18 cellular contexts compared by ENCODE assay signal in the genomic region with DNA sequence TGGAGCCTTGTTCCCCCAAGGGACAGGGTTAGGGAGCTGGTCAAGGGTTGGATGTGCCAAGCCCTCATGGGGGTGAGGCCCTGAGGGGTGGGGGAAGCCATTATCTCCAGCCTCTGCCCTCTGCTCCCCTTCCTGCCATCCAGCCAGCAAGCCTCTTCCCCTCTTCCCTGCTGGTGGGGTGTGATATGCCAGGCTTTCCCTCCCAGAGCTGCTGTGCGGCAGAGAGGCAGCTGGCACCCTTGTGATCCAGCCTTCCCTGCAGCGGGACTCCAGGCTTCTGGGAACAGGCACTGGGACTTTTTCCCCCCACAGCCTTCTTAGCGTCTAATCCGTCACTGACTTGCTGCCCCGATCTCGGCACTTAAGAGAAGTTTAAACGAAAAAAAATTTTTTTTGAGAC. TPM values are rescaled to one million over a fixed set of nuclear protein-coding genes. Genes with fewer than 3 reads are reported as not detected.
"Had no signal": no experiment of that assay in that cellular context is flagged by ENCODE, and none has a peak within 500 bp of the region (broad histone marks: within the 10 kb centered on the region; RNA-seq: fewer than 3 reads in every experiment).

No MANE protein-coding gene starts in this region.

- H3K27me3 Mint-ChIP-seq: activated CD4-positive, alpha-beta memory T cell treated with anti-CD3 and anti-CD28 coated beads for 36 hours; activated CD4-positive, alpha-beta T cell treated with anti-CD3 and anti-CD28 coated beads for 36 hours; activated CD8-positive, alpha-beta memory T cell treated with anti-CD3 and anti-CD28 coated beads, Interleukin-2, amount 10 ng/mL, durations not matched to agents 7 days and 5 days; activated naive CD4-positive, alpha-beta T cell treated with anti-CD3 and anti-CD28 coated beads, Interleukin-2, amount 10 ng/mL, durations not matched to agents 7 days and 5 days; naive thymus-derived CD8-positive, alpha-beta T cell; stimulated activated memory B cell treated with anti-CD40 and anti-IgM and Interleukin-4, amounts not matched to agents 10 μg/mL and 1 μg/mL and 100 μg/mL, for 72 hours had no signal

- H3K27ac Mint-ChIP-seq: activated CD4-positive, alpha-beta memory T cell treated with anti-CD3 and anti-CD28 coated beads for 36 hours; activated CD4-positive, alpha-beta T cell treated with anti-CD3 and anti-CD28 coated beads for 36 hours; activated CD8-positive, alpha-beta memory T cell treated with anti-CD3 and anti-CD28 coated beads, Interleukin-2, amount 10 ng/mL, durations not matched to agents 7 days and 5 days; activated naive CD4-positive, alpha-beta T cell treated with anti-CD3 and anti-CD28 coated beads, Interleukin-2, amount 10 ng/mL, durations not matched to agents 7 days and 5 days; activated T-cell treated with anti-CD3 and anti-CD28 coated beads, Interleukin-2, amount 50 U/mL, for 24 hours; naive thymus-derived CD8-positive, alpha-beta T cell; stimulated activated memory B cell treated with anti-CD40 and anti-IgM and Interleukin-4, amounts not matched to agents 10 μg/mL and 1 μg/mL and 100 μg/mL, for 72 hours; T-helper 1 cell treated with Interleukin-12 subunit alpha and Interleukin-12 subunit beta and Interleukin-4 antibody, amounts not matched to agents 30 μg/mL and 1 μg/mL, for 36 hours had no signal

- H3K4me3 ChIP-seq: cardiac muscle cell, esophagus muscularis mucosa, left lung had no signal

- H3K9me3 ChIP-seq: left lung, neutrophil had no signal

- ATAC-seq: activated CD4-positive, alpha-beta T cell treated with anti-CD3 and anti-CD28 coated beads for 36 hours; activated CD8-positive, alpha-beta memory T cell treated with anti-CD3 and anti-CD28 coated beads, Interleukin-2, amount 10 ng/mL, durations not matched to agents 7 days and 5 days; left lung; naive thymus-derived CD8-positive, alpha-beta T cell; stimulated activated memory B cell treated with anti-CD40 and anti-IgM and Interleukin-4, amounts not matched to agents 10 μg/mL and 1 μg/mL and 100 μg/mL, for 72 hours had no signal

- DNase-seq: activated CD4-positive, alpha-beta memory T cell treated with anti-CD3 and anti-CD28 coated beads for 36 hours; activated CD4-positive, alpha-beta T cell treated with anti-CD3 and anti-CD28 coated beads for 36 hours; activated CD8-positive, alpha-beta memory T cell treated with anti-CD3 and anti-CD28 coated beads, Interleukin-2, amount 10 ng/mL, durations not matched to agents 7 days and 5 days; activated naive CD4-positive, alpha-beta T cell treated with anti-CD3 and anti-CD28 coated beads, Interleukin-2, amount 10 ng/mL, durations not matched to agents 7 days and 5 days; activated T-cell treated with anti-CD3 and anti-CD28 coated beads, Interleukin-2, amount 50 U/mL, for 24 hours; kidney; left lung; mesenchymal stem cell; naive thymus-derived CD8-positive, alpha-beta T cell; retina; stimulated activated CD4-positive, alpha-beta T cell treated with anti-CD3 and anti-CD28 coated beads, Interleukin-2, amount 100 ng/mL, for 48 hours; trophoblast cell; WERI-Rb-1 had no signal

- H3K27me3 ChIP-seq: cardiac muscle cell, esophagus muscularis mucosa, left lung had no signal

- FAIRE-seq: kidney had no signal

- H3K27ac ChIP-seq: cardiac muscle cell, esophagus muscularis mucosa, left lung, neutrophil, WERI-Rb-1 had no signal

- H3K4me3 Mint-ChIP-seq: activated CD4-positive, alpha-beta memory T cell treated with anti-CD3 and anti-CD28 coated beads for 36 hours; activated CD4-positive, alpha-beta T cell treated with anti-CD3 and anti-CD28 coated beads for 36 hours; activated CD8-positive, alpha-beta memory T cell treated with anti-CD3 and anti-CD28 coated beads, Interleukin-2, amount 10 ng/mL, durations not matched to agents 7 days and 5 days; activated naive CD4-positive, alpha-beta T cell treated with anti-CD3 and anti-CD28 coated beads, Interleukin-2, amount 10 ng/mL, durations not matched to agents 7 days and 5 days; activated T-cell treated with anti-CD3 and anti-CD28 coated beads, Interleukin-2, amount 50 U/mL, for 24 hours; naive thymus-derived CD8-positive, alpha-beta T cell; stimulated activated memory B cell treated with anti-CD40 and anti-IgM and Interleukin-4, amounts not matched to agents 10 μg/mL and 1 μg/mL and 100 μg/mL, for 72 hours; T-helper 1 cell treated with Interleukin-12 subunit alpha and Interleukin-12 subunit beta and Interleukin-4 antibody, amounts not matched to agents 30 μg/mL and 1 μg/mL, for 36 hours had no signal

- H3K36me3 ChIP-seq: cardiac muscle cell had no signal

- H3K9me3 Mint-ChIP-seq: activated CD4-positive, alpha-beta memory T cell treated with anti-CD3 and anti-CD28 coated beads for 36 hours; activated naive CD4-positive, alpha-beta T cell treated with anti-CD3 and anti-CD28 coated beads, Interleukin-2, amount 10 ng/mL, durations not matched to agents 7 days and 5 days; activated T-cell treated with anti-CD3 and anti-CD28 coated beads, Interleukin-2, amount 50 U/mL, for 24 hours; naive thymus-derived CD8-positive, alpha-beta T cell; stimulated activated memory B cell treated with anti-CD40 and anti-IgM and Interleukin-4, amounts not matched to agents 10 μg/mL and 1 μg/mL and 100 μg/mL, for 72 hours; T-helper 1 cell treated with Interleukin-12 subunit alpha and Interleukin-12 subunit beta and Interleukin-4 antibody, amounts not matched to agents 30 μg/mL and 1 μg/mL, for 36 hours had no signal

RNA-seq across cellular contexts. Expression of a gene that starts 19.9 kb away (rescaled TPM):
- total RNA-seq: activated CD4-positive, alpha-beta memory T cell treated with anti-CD3 and anti-CD28 coated beads for 36 hours; activated CD4-positive, alpha-beta T cell treated with anti-CD3 and anti-CD28 coated beads for 36 hours; activated CD8-positive, alpha-beta memory T cell treated with anti-CD3 and anti-CD28 coated beads, Interleukin-2, amount 10 ng/mL, durations not matched to agents 7 days and 5 days; cardiac muscle cell; naive thymus-derived CD8-positive, alpha-beta T cell had no signal
- polyA plus RNA-seq: naive thymus-derived CD8-positive, alpha-beta T cell had no signal

RNA-seq across cellular contexts. Expression of a gene that starts 36.7 kb away (rescaled TPM):
- polyA plus RNA-seq: naive thymus-derived CD8-positive, alpha-beta T cell had no signal
